In the genomic region with DNA sequence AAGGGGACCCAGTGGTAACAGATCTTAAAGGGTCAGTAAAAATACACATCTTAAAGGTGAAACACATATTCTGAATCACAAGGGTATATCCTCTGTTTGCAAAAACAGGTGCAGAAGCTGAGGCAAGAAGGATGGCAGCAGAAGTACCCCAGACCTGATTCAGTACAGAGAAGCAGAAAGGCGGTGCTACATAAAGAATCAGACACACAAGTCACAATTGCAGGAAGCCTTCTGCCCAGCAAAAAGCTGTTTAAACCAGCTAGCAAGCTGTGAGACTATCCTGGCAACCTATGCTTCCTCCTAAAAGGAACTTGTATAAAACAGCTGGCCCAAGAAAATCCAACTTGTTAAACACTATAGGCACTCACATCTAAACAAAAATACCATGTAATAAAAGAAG, we compare ENCODE assay signal across 1 cellular context.
TF ChIP-seq lines count a peak whose summit lies in the region.

No MANE protein-coding gene starts in this region.

TF ChIP-seq in endothelial cell of umbilical vein, 7 proteins besides CTCF, POLR2A, EP300 and RAD21 (continued from another document):
- no peak for TF ChIP-seq MAX (IDR thresholded peaks at IDR 0.05; ENCODE audit: insufficient read depth, insufficient read length)
- no peak for TF ChIP-seq MYC (IDR thresholded peaks at IDR 0.05; ENCODE audit: low read depth, low read length)
- TF ChIP-seq GATA2 (IDR thresholded peaks at IDR 0.05; ENCODE audit: insufficient read depth, insufficient read length, low read depth, low read length): no peak
- no peak for TF ChIP-seq EZH2 (IDR thresholded peaks at IDR 0.05; ENCODE audit: borderline replicate concordance, low read depth, low read length, severe bottlenecking)
- TF ChIP-seq POLR2AphosphoS5 (IDR thresholded peaks at IDR 0.05; ENCODE audit: insufficient read depth, low read depth, low read length): no peak
TF ChIP-seq in endothelial cell of umbilical vein: peak in this region for 0.
